Comparison of ENCODE assay signal across 12 cellular contexts in the genomic region with DNA sequence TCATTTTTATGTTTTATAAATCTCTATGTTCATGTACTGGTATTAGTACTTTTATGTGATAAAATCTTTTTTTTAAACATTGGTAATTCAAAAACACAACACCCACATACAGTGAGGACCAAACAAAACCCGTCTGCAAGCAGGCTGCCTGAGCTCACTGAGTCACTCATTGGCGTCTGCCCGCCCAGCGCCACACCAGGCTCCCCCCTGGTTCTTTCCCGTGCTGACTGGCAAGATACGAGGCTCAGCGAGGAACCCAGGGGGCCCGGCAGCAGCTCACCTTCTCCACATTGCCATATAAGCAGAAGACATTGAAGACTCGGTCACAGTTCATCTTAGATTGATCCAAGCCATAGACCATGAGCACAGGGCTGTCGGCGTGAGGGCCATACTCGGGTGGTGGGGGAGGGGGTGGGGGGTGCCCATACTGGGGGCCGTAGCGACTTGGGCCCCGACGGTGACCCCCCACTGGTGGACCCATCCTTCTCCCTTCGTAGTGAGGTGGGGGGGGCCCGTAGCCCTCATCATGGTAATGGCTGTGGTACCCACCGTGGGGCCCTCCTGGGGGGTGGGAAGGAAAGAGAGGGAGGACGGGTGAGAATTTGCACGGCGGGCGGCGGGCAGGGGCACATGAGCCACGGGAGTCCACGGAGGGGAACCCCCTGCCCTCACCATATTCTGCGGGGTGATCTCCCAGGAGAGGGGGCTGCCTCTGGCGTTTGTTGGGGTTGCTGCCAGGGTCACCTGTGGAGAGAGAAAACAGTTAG. TPM values are rescaled to one million over a fixed set of nuclear protein-coding genes. Genes with fewer than 3 reads are reported as not detected.
A peak's percentile ranks its signal among the peaks of the same experiment; 100 is the strongest.
DNase-seq lines count a peak whose midpoint lies in the region; ATAC-seq and TF ChIP-seq lines count a peak whose summit lies in the region.
"Had no signal": no experiment of that assay in that cellular context is flagged by ENCODE, and none has a peak within 500 bp of the region (broad histone marks: within the 10 kb centered on the region; RNA-seq: fewer than 3 reads in every experiment).

No MANE protein-coding gene starts in this region.

- intact Hi-C loops in ascending aorta (cut with DNase I), result no loop called here
- intact Hi-C loops in natural killer cell (cut with micrococcal nuclease), result no loop called here
- intact Hi-C loops in posterior vena cava (cut with DNase I), result loop anchor here in 1 of 2 donors (10.0 kb wide), 2 partner anchors 105 to 195 kb away; partner anchors contain the start of gene ACTN4

- no peak overlapping the region for H2AFZ ChIP-seq in GM23248

- WGBS in GM23248 (ENCODE audit: low coverage in 1 of 2, low lambda C conversion rate in 2 of 2, missing lambda C conversion rate in 2 of 2), 2 experiments, result 63 to 79% methylated on average over 12 to 27 of the region's 28 CpGs

- H3K36me3 ChIP-seq in BE2C (peaks cover 96% of the 10 kb centered on the region), GM23248 (ENCODE audit: low read depth) (peaks cover 86% of the 10 kb centered on the region), ascending aorta (peaks cover 87 to 91% of the 10 kb centered on the region in 2 donors), Peyer's patch (peaks cover 0 to 92% (median 4%) of the 10 kb centered on the region in 3 donors)

- H4K20me1 ChIP-seq in GM23248 (ENCODE audit: insufficient read depth), result peaks cover 5% of the 10 kb centered on the region; the same call in 1 of the 2 replicates

- H3K4me3 ChIP-seq in BE2C (ENCODE audit: low read depth, low read length), result no peak overlapping the region
- H3K4me3 ChIP-seq in GM23248, result no peak overlapping the region
- H3K4me3 ChIP-seq in ascending aorta, result no peak overlapping the region
- no peak overlapping the region for H3K4me3 ChIP-seq in Peyer's patch

- H3K4me3 Mint-ChIP-seq in natural killer cell, result peak overlapping the region; percentile 35

- peaks cover 68% of the 10 kb centered on the region for H3F3A ChIP-seq in GM23248 (ENCODE audit: insufficient read depth)

- TF ChIP-seq POLR2A in Peyer's patch (IDR thresholded peaks at IDR 0.05), result no peak

- H3K4me1 Mint-ChIP-seq in natural killer cell, result peaks cover 32 to 54% of the 10 kb centered on the region in 2 donors

- in situ Hi-C loops in GM23248 (cut with MboI), result no loop called here

- H3K79me2 ChIP-seq in GM23248 (ENCODE audit: insufficient read depth), result peaks cover 62% of the 10 kb centered on the region

- H3K27me3 ChIP-seq in BE2C (no peaks in the 10 kb centered on the region), GM23248 (replicated peaks; ENCODE audit: insufficient read depth) (no peaks in the 10 kb centered on the region), ascending aorta (no peaks in the 10 kb centered on the region), Peyer's patch (no peaks in the 10 kb centered on the region)

- H3K4me2 ChIP-seq in GM23248 (ENCODE audit: unreplicated experiment), result no peak overlapping the region

- H3K36me3 Mint-ChIP-seq in natural killer cell, result peaks cover 25% of the 10 kb centered on the region

- ATAC-seq in natural killer cell (no peak), GM18520 (IDR thresholded peaks at IDR 0.05; ENCODE audit: unreplicated experiment) (no peak), GM18519 (IDR thresholded peaks at IDR 0.05; ENCODE audit: low FRiP score, unreplicated experiment) (no peak)
- ATAC-seq: effector memory CD8-positive, alpha-beta T cell had no signal

- peak overlapping the region; percentile 83 to 99 for H3K27ac Mint-ChIP-seq in natural killer cell

- no peak for TF ChIP-seq CTCF in BE2C (IDR thresholded peaks at IDR 0.05; ENCODE audit: low read depth, low read length)
- TF ChIP-seq CTCF in ascending aorta (IDR thresholded peaks at IDR 0.05), result no peak
- TF ChIP-seq CTCF in natural killer cell (IDR thresholded peaks at IDR 0.05), result no peak
- TF ChIP-seq CTCF in Peyer's patch (IDR thresholded peaks at IDR 0.05), result no peak

- DNase-seq in BE2C, result peak; percentile 63
- DNase-seq in GM23248, result peak; percentile 45
- DNase-seq in ascending aorta (ENCODE audit: low spot score in 2 of 2), result no peak
- no peak for DNase-seq in natural killer cell
- no peak for DNase-seq in posterior vena cava (ENCODE audit: low spot score)
- no peak for DNase-seq in Peyer's patch
- DNase-seq: effector memory CD8-positive, alpha-beta T cell; NCI-H2081 treated with DMSO at 0.1 percent for 48 hours; substantia nigra had no signal

- H3K9ac ChIP-seq in GM23248, result no peak overlapping the region

- H3K4me1 ChIP-seq in BE2C, result peaks cover 52% of the 10 kb centered on the region
- H3K4me1 ChIP-seq in GM23248 (ENCODE audit: insufficient read depth), result peaks cover 8% of the 10 kb centered on the region; the same call in 1 of the 2 replicates
- H3K4me1 ChIP-seq in ascending aorta, result peaks cover 3 to 14% of the 10 kb centered on the region in 2 donors
- peaks cover 0 to 19% (median 16%) of the 10 kb centered on the region in 4 donors for H3K4me1 ChIP-seq in Peyer's patch

- H3K9me3 Mint-ChIP-seq in natural killer cell, result no peaks in the 10 kb centered on the region
- H3K9me3 Mint-ChIP-seq: effector memory CD8-positive, alpha-beta T cell had no signal

- peak overlapping the region; percentile 35; the same call in 1 of the 2 replicates for H3K27ac ChIP-seq in GM23248
- H3K27ac ChIP-seq in ascending aorta, result peak overlapping the region; percentile 0 to 23
- peak overlapping the region in 1 of 4 donors; percentile 77 for H3K27ac ChIP-seq in Peyer's patch

- no peaks in the 10 kb centered on the region for H3K9me2 ChIP-seq in GM23248 (ENCODE audit: insufficient read depth)

- no peaks in the 10 kb centered on the region for H3K27me3 Mint-ChIP-seq in natural killer cell (ENCODE audit: low read depth in 2 of 2)
- H3K27me3 Mint-ChIP-seq: effector memory CD8-positive, alpha-beta T cell had no signal

- no peaks in the 10 kb centered on the region for H3K9me3 ChIP-seq in BE2C
- no peaks in the 10 kb centered on the region for H3K9me3 ChIP-seq in GM23248 (ENCODE audit: low read depth)
- H3K9me3 ChIP-seq in ascending aorta, result no peaks in the 10 kb centered on the region
- H3K9me3 ChIP-seq in Peyer's patch, result no peaks in the 10 kb centered on the region

RNA-seq across cellular contexts. Expression of gene ECH1, which starts 8.4 kb away (rescaled TPM):
- polyA plus RNA-seq in BE2C (2012; ENCODE audit: insufficient read depth, insufficient read length, low read depth), result 550 TPM
- 29.7 and 31.6 TPM in 2 replicates for total RNA-seq in GM23248 (2014; rRNA removed; shearing (Covaris generic))
- 106 and 107 TPM in 2 replicates for polyA plus RNA-seq in GM23248 (2016; fragmentation: Nextera tagmentation; extraction: Ambion mirVana)
- 67.6 TPM for total RNA-seq in ascending aorta
- total RNA-seq in natural killer cell, result 100 to 1,000 TPM; 114 to 145 (median 119) TPM
- total RNA-seq in posterior vena cava, result 100 to 1,000 TPM; 100 to 158 TPM
- total RNA-seq in Peyer's patch, result 100 to 1,000 TPM; 138 to 276 (median 156) TPM

RNA-seq across cellular contexts. Expression of gene HNRNPL, which starts 9.8 kb away (rescaled TPM):
- 417 TPM for polyA plus RNA-seq in BE2C (2012; ENCODE audit: insufficient read depth, insufficient read length, low read depth)
- 208 and 245 TPM in 2 replicates for total RNA-seq in GM23248 (2014; rRNA removed; shearing (Covaris generic))
- 123 and 126 TPM in 2 replicates for polyA plus RNA-seq in GM23248 (2016; fragmentation: Nextera tagmentation; extraction: Ambion mirVana)
- 110 TPM for total RNA-seq in ascending aorta
- 100 to 1,000 TPM; 636 to 800 (median 702) TPM for total RNA-seq in natural killer cell
- 100 to 1,000 TPM; 191 to 194 TPM for total RNA-seq in posterior vena cava
- total RNA-seq in Peyer's patch, result 100 to 1,000 TPM; 149 to 229 (median 186) TPM

RNA-seq across cellular contexts. Expression of gene LGALS4, which starts 27.3 kb away (rescaled TPM):
- polyA plus RNA-seq in BE2C (2012; ENCODE audit: insufficient read depth, insufficient read length, low read depth), result not detected
- total RNA-seq in GM23248 (2014; rRNA removed; shearing (Covaris generic)), result not detected in 2 replicates
- 0.19 TPM in 1 of 2 replicates, not detected in the other for polyA plus RNA-seq in GM23248 (2016; fragmentation: Nextera tagmentation; extraction: Ambion mirVana)
- not detected for total RNA-seq in ascending aorta
- 1 to 10 TPM; 4.2 to 4.8 (median 4.6) TPM for total RNA-seq in natural killer cell
- under 1 TPM in 1 of 2 donors, not detected in 1; 0.86 TPM for total RNA-seq in posterior vena cava
- total RNA-seq in Peyer's patch, result 1,000 to 10,000 TPM; 1,215 to 4,170 (median 2,579) TPM
- total RNA-seq: myocyte had no signal

RNA-seq across cellular contexts. Expression of gene RINL, which starts 38.1 kb away (rescaled TPM):
- 66.3 TPM for polyA plus RNA-seq in BE2C (2012; ENCODE audit: insufficient read depth, insufficient read length, low read depth)
- 1.0 and 5.8 TPM in 2 replicates for total RNA-seq in GM23248 (2014; rRNA removed; shearing (Covaris generic))
- 2.0 and 2.6 TPM in 2 replicates for polyA plus RNA-seq in GM23248 (2016; fragmentation: Nextera tagmentation; extraction: Ambion mirVana)
- total RNA-seq in ascending aorta, result 7.0 TPM
- total RNA-seq in natural killer cell, result 10 to 100 TPM; 59.7 to 65.6 (median 59.7) TPM
- total RNA-seq in posterior vena cava, result 1 to 10 TPM; 5.8 to 6.1 TPM
- 10 to 100 TPM in 1 of 4 donors, 1 to 10 TPM in 3; 4.6 to 22.3 (median 7.2) TPM for total RNA-seq in Peyer's patch

RNA-seq across cellular contexts. Expression of gene LGALS7B, which starts 51.0 kb away (rescaled TPM):
- not detected for polyA plus RNA-seq in BE2C (2012; ENCODE audit: insufficient read depth, insufficient read length, low read depth)
- not detected in 2 replicates for total RNA-seq in GM23248 (2014; rRNA removed; shearing (Covaris generic))
- polyA plus RNA-seq in GM23248 (2016; fragmentation: Nextera tagmentation; extraction: Ambion mirVana), result not detected in 2 replicates
- not detected for total RNA-seq in ascending aorta
- not detected for total RNA-seq in natural killer cell
- not detected for total RNA-seq in posterior vena cava
- total RNA-seq in Peyer's patch, result not detected
- total RNA-seq: myocyte had no signal

Comparison
In these comparisons a context has a peak if more than half of its experiments do, and no peak if none do; other contexts are left out.
1. DNase-seq: peak in BE2C (single experiment) and GM23248 (single experiment); none in ascending aorta (0 of 2), natural killer cell (single experiment), posterior vena cava (single experiment) and Peyer's patch (0 of 3).
2. RNA of gene LGALS4, which starts 27.3 kb away (total RNA-seq): 1,215 to 4,170 TPM in Peyer's patch; 4.2 to 4.8 TPM in natural killer cell, 0.86 TPM in posterior vena cava, not detected in GM23248 and not detected in ascending aorta (single experiment); every median in the first group is over 100 times any median in the second.